15 cellular contexts compared by ENCODE assay signal in the genomic region with DNA sequence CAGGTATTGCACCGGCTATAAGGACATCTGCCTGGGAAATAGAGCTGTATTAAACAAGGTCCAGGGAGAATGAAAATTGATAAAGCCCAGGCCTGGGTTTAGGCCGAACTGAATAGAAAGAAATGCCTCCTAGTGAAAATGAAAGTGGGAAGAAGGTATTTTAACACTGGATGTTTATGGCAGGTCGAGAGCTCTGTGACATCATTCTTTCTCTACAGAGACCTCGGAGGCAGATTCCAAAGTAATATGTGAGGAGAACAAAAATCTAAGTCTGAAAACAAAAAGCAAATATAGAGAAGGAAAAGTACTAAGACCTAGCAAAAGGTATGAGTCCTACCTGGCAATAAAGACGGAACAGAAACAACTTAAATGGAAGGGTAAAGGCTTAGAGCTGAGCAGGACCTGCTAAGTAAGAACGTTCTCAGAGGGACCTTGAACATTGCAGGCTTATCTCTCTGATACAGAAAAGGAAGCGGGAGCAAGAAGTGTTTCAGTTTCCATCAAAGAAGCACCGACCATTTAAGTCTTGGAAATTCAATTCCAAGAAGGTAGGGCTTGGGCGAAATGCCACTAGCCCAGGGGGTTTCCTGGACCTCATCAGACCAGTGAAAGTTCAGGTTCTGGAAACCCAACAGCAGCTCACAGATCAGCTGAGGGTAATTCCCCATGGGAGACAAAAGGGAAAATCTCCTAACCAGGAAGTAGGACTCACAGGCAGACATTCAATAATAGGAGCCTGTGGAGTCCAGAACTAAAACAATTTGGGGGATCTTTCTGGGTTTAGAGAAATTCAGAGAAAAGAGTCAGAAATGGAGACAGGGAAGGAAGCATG.
DNase-seq lines count a peak whose midpoint lies in the region; ATAC-seq and TF ChIP-seq lines count a peak whose summit lies in the region.
"Had no signal": no experiment of that assay in that cellular context is flagged by ENCODE, and none has a peak within 500 bp of the region (broad histone marks: within the 10 kb centered on the region; RNA-seq: fewer than 3 reads in every experiment).

No MANE protein-coding gene starts in this region.

- H3K36me3 ChIP-seq in effector memory CD4-positive, alpha-beta T cell (ENCODE audit: control insufficient read depth, insufficient read depth, low read length) = no peaks in the 10 kb centered on the region
- H3K36me3 ChIP-seq: prostate gland had no signal

- H3K4me1 ChIP-seq in effector memory CD4-positive, alpha-beta T cell (ENCODE audit: control insufficient read depth, insufficient read depth, low read length, poor library complexity, severe bottlenecking) = no peaks in the 10 kb centered on the region
- H3K4me1 ChIP-seq: prostate gland had no signal

- no peak for TF ChIP-seq CTCF in GM13977 (IDR thresholded peaks at IDR 0.05; ENCODE audit: extremely low read depth, insufficient read depth, missing control alignments)

- peaks cover 37% of the 10 kb centered on the region for H3K4me1 Mint-ChIP-seq in activated CD4-positive, alpha-beta memory T cell treated with anti-CD3 and anti-CD28 coated beads, Interleukin-2, amount 10 ng/mL, durations not matched to agents 7 days and 5 days
- H3K4me1 Mint-ChIP-seq in activated CD4-positive, alpha-beta memory T cell treated with anti-CD3 and anti-CD28 coated beads for 36 hours (ENCODE audit: low read depth) = peaks cover 22% of the 10 kb centered on the region
- peaks cover 26% of the 10 kb centered on the region for H3K4me1 Mint-ChIP-seq in stimulated activated effector memory CD8-positive, alpha-beta T cell treated with anti-CD3 and anti-CD28 coated beads, Interleukin-12 subunit alpha, Interleukin-12 subunit beta, amount 100 ng/mL, for 72 hours

- no peaks in the 10 kb centered on the region for H3K9me3 ChIP-seq in effector memory CD4-positive, alpha-beta T cell (ENCODE audit: control insufficient read depth, low read length)
- H3K9me3 ChIP-seq: prostate gland, testis had no signal

- no peak overlapping the region for H3K27ac ChIP-seq in effector memory CD4-positive, alpha-beta T cell (ENCODE audit: insufficient read depth, low read length, poor library complexity, severe bottlenecking)
- H3K27ac ChIP-seq: prostate gland, SK-N-MC, testis had no signal

- ATAC-seq in stimulated activated effector memory CD8-positive, alpha-beta T cell treated with anti-CD3 and anti-CD28 coated beads, Interleukin-12 subunit alpha, Interleukin-12 subunit beta, amount 100 ng/mL, for 72 hours = no peak
- no peak for ATAC-seq in GM21529 (IDR thresholded peaks at IDR 0.05; ENCODE audit: unreplicated experiment)

- no peaks in the 10 kb centered on the region for H3K27me3 Mint-ChIP-seq in activated CD4-positive, alpha-beta memory T cell treated with anti-CD3 and anti-CD28 coated beads, Interleukin-2, amount 10 ng/mL, durations not matched to agents 7 days and 5 days
- no peaks in the 10 kb centered on the region for H3K27me3 Mint-ChIP-seq in activated CD4-positive, alpha-beta memory T cell treated with anti-CD3 and anti-CD28 coated beads for 36 hours
- H3K27me3 Mint-ChIP-seq: activated B cell treated with CpG ODN at 0.5 μM for 24 hours had no signal

- H3K9me3 Mint-ChIP-seq in activated CD4-positive, alpha-beta memory T cell treated with anti-CD3 and anti-CD28 coated beads, Interleukin-2, amount 10 ng/mL, durations not matched to agents 7 days and 5 days = no peaks in the 10 kb centered on the region
- H3K9me3 Mint-ChIP-seq in activated CD4-positive, alpha-beta memory T cell treated with anti-CD3 and anti-CD28 coated beads for 36 hours = no peaks in the 10 kb centered on the region
- H3K9me3 Mint-ChIP-seq in stimulated activated effector memory CD8-positive, alpha-beta T cell treated with anti-CD3 and anti-CD28 coated beads, Interleukin-12 subunit alpha, Interleukin-12 subunit beta, amount 100 ng/mL, for 72 hours = no peaks in the 10 kb centered on the region
- H3K9me3 Mint-ChIP-seq: activated B cell treated with CpG ODN at 0.5 μM for 24 hours had no signal

- peak overlapping the region; percentile 9 for H3K4me3 Mint-ChIP-seq in activated CD4-positive, alpha-beta memory T cell treated with anti-CD3 and anti-CD28 coated beads, Interleukin-2, amount 10 ng/mL, durations not matched to agents 7 days and 5 days
- H3K4me3 Mint-ChIP-seq in activated CD4-positive, alpha-beta memory T cell treated with anti-CD3 and anti-CD28 coated beads for 36 hours = no peak overlapping the region
- H3K4me3 Mint-ChIP-seq in stimulated activated effector memory CD8-positive, alpha-beta T cell treated with anti-CD3 and anti-CD28 coated beads, Interleukin-12 subunit alpha, Interleukin-12 subunit beta, amount 100 ng/mL, for 72 hours = peak overlapping the region; percentile 24
- H3K4me3 Mint-ChIP-seq: activated B cell treated with CpG ODN at 0.5 μM for 24 hours had no signal

- POLR2A ChIA-PET in activated CD4-positive, alpha-beta memory T cell treated with anti-CD3 and anti-CD28 coated beads, Interleukin-2, amount 10 ng/mL, durations not matched to agents 7 days and 5 days (lab: Charles Lee) = interaction anchor here (2.5 kb wide), 1 partner anchor 284 kb away, joined by 9 read pairs; the partner anchor contains the start of gene HSDL2
- POLR2A ChIA-PET in activated CD4-positive, alpha-beta memory T cell treated with anti-CD3 and anti-CD28 coated beads for 36 hours (lab: Charles Lee) = interaction anchor here (0.7 kb wide), 1 partner anchor 242 kb away, joined by 3 read pairs; no protein-coding TSS in a partner anchor

- no peak for DNase-seq in activated CD4-positive, alpha-beta memory T cell treated with anti-CD3 and anti-CD28 coated beads, Interleukin-2, amount 10 ng/mL, durations not matched to agents 7 days and 5 days
- no peak for DNase-seq in activated CD4-positive, alpha-beta memory T cell treated with anti-CD3 and anti-CD28 coated beads for 36 hours
- DNase-seq in OCI-M1 (lab: John Stamatoyannopoulos, UW) (peak; percentile 91), dermis blood vessel endothelial cell (peak; percentile 39), GM13977 (ENCODE audit: low spot score) (no peak)
- no peak for DNase-seq in stimulated activated effector memory CD8-positive, alpha-beta T cell treated with anti-CD3 and anti-CD28 coated beads, Interleukin-12 subunit alpha, Interleukin-12 subunit beta, amount 100 ng/mL, for 72 hours (ENCODE audit: low spot score in 2 of 2)
- DNase-seq in effector memory CD4-positive, alpha-beta T cell = no peak
- DNase-seq: activated B cell treated with CpG ODN at 0.5 μM for 24 hours, cerebellar nuclear complex, COR-L47, NCI-H446 treated with DMSO at 0.1 percent for 48 hours, testis had no signal

- H3K27me3 ChIP-seq in effector memory CD4-positive, alpha-beta T cell (replicated peaks; ENCODE audit: control insufficient read depth, insufficient read depth, low read length, poor library complexity, severe bottlenecking) = no peaks in the 10 kb centered on the region
- H3K27me3 ChIP-seq: testis had no signal

- CTCF ChIA-PET in activated CD4-positive, alpha-beta memory T cell treated with anti-CD3 and anti-CD28 coated beads, Interleukin-2, amount 10 ng/mL, durations not matched to agents 7 days and 5 days (lab: Charles Lee) = interaction anchor here (1.1 to 8.0 kb wide), 4 partner anchors 20 to 284 kb away, joined by 3 to 84 read pairs (median 6); partner anchors contain the start of gene PTBP3
- CTCF ChIA-PET in activated CD4-positive, alpha-beta memory T cell treated with anti-CD3 and anti-CD28 coated beads for 36 hours (lab: Charles Lee) = interaction anchor here (0.8 to 8.0 kb wide), 6 partner anchors 11 to 336 kb away, joined by 3 to 118 read pairs (median 3); partner anchors contain the start of gene PTBP3

- peaks cover 27% of the 10 kb centered on the region for H3K36me3 Mint-ChIP-seq in activated CD4-positive, alpha-beta memory T cell treated with anti-CD3 and anti-CD28 coated beads, Interleukin-2, amount 10 ng/mL, durations not matched to agents 7 days and 5 days (ENCODE audit: low read depth)
- H3K36me3 Mint-ChIP-seq in activated CD4-positive, alpha-beta memory T cell treated with anti-CD3 and anti-CD28 coated beads for 36 hours = no peaks in the 10 kb centered on the region
- H3K36me3 Mint-ChIP-seq in stimulated activated effector memory CD8-positive, alpha-beta T cell treated with anti-CD3 and anti-CD28 coated beads, Interleukin-12 subunit alpha, Interleukin-12 subunit beta, amount 100 ng/mL, for 72 hours = no peaks in the 10 kb centered on the region

- in situ Hi-C loops in GM13977 (cut with MboI; ENCODE audit: low pct_unique_long_range_greater_than_20kb, low sequenced_read_pairs, unreplicated experiment) = loop anchor here (10.0 to 25.0 kb wide), 2 partner anchors 260 to 692 kb away; no protein-coding TSS in a partner anchor

- H3K27ac Mint-ChIP-seq in activated CD4-positive, alpha-beta memory T cell treated with anti-CD3 and anti-CD28 coated beads, Interleukin-2, amount 10 ng/mL, durations not matched to agents 7 days and 5 days = peak overlapping the region; percentile 18
- no peak overlapping the region for H3K27ac Mint-ChIP-seq in activated CD4-positive, alpha-beta memory T cell treated with anti-CD3 and anti-CD28 coated beads for 36 hours
- H3K27ac Mint-ChIP-seq in stimulated activated effector memory CD8-positive, alpha-beta T cell treated with anti-CD3 and anti-CD28 coated beads, Interleukin-12 subunit alpha, Interleukin-12 subunit beta, amount 100 ng/mL, for 72 hours = peak overlapping the region; percentile 80
- H3K27ac Mint-ChIP-seq: activated B cell treated with CpG ODN at 0.5 μM for 24 hours had no signal

- intact Hi-C loops in activated CD4-positive, alpha-beta memory T cell treated with anti-CD3 and anti-CD28 coated beads for 36 hours (cut with micrococcal nuclease) = loop anchor here (5.0 kb wide), 3 partner anchors 87 to 622 kb away; partner anchors contain the start of gene INIP

- H3K4me3 ChIP-seq in effector memory CD4-positive, alpha-beta T cell (ENCODE audit: insufficient read depth, low read depth, low read length, poor library complexity, severe bottlenecking) = no peak overlapping the region
- H3K4me3 ChIP-seq: prostate gland, SK-N-MC, testis had no signal

Comparison
In these comparisons a context has a peak if more than half of its experiments do, and no peak if none do; other contexts are left out.
1. DNase-seq: peak in OCI-M1 (single experiment) and dermis blood vessel endothelial cell (single experiment); none in activated CD4-positive, alpha-beta memory T cell treated with anti-CD3 and anti-CD28 coated beads, Interleukin-2, amount 10 ng/mL, durations not matched to agents 7 days and 5 days (single experiment), activated CD4-positive, alpha-beta memory T cell treated with anti-CD3 and anti-CD28 coated beads for 36 hours (single experiment), stimulated activated effector memory CD8-positive, alpha-beta T cell treated with anti-CD3 and anti-CD28 coated beads, Interleukin-12 subunit alpha, Interleukin-12 subunit beta, amount 100 ng/mL, for 72 hours (0 of 2), effector memory CD4-positive, alpha-beta T cell (0 of 3) and GM13977 (single experiment).